In the genomic region with DNA sequence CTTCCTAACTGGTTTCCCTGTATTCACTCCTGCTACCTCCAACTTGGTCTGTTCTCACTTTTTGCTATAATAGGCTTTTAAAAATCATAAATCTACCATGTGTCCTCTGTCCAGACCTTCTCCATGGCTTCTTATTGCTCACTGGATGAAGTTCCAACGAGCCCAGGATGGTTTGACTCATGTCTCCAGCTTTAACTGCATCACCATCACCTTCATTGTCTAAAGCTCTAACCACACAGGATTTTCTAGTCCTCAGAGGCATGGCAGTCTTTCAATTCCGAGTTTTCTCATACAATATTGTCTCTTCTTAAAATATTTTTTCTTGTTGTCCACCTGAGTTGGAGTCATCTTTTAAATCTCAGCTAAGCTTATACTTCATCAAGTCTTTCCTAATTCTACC, we compare ENCODE assay signal across 26 cellular contexts.
"Had no signal": no experiment of that assay in that cellular context is flagged by ENCODE, and none has a peak within 500 bp of the region (broad histone marks: within the 10 kb centered on the region; RNA-seq: fewer than 3 reads in every experiment).

No MANE protein-coding gene starts in this region.

- H3K27me3 Mint-ChIP-seq: activated CD8-positive, alpha-beta memory T cell treated with anti-CD3 and anti-CD28 coated beads, Interleukin-2, amount 10 ng/mL, durations not matched to agents 7 days and 5 days; activated naive CD4-positive, alpha-beta T cell treated with anti-CD3 and anti-CD28 coated beads, Interleukin-2, amount 10 ng/mL, durations not matched to agents 7 days and 5 days; central memory CD8-positive, alpha-beta T cell; stimulated activated naive B cell treated with anti-CD40 and anti-IgM and Interleukin-4, amounts not matched to agents 10 μg/mL and 1 μg/mL and 100 μg/mL, for 72 hours had no signal

- DNase-seq: activated CD8-positive, alpha-beta memory T cell treated with anti-CD3 and anti-CD28 coated beads, Interleukin-2, amount 10 ng/mL, durations not matched to agents 7 days and 5 days; activated CD8-positive, alpha-beta T cell treated with anti-CD3 and anti-CD28 coated beads, Interleukin-2, amount 10 ng/mL, durations not matched to agents 7 days and 5 days; activated gamma-delta T cell; activated naive CD4-positive, alpha-beta T cell treated with anti-CD3 and anti-CD28 coated beads, Interleukin-2, amount 10 ng/mL, durations not matched to agents 7 days and 5 days; activated T-cell treated with anti-CD3 and anti-CD28 coated beads for 4 hours; anterior cingulate cortex; effector CD8-positive, alpha-beta T cell; erythroblast; foreskin fibroblast; heart left ventricle; hypothalamus; immature natural killer cell; kidney; left colon; mammary epithelial cell; posterior cingulate gyrus; right cardiac atrium; stimulated activated CD4-positive, alpha-beta T cell treated with anti-CD3 and anti-CD28 coated beads, Interleukin-15, amount 100 ng/mL, for 24 hours; stimulated activated CD4-positive, alpha-beta T cell treated with anti-CD3 and anti-CD28 coated beads, Interleukin-2, amount 100 ng/mL, for 24 hours; stimulated activated naive B cell treated with anti-CD40 and anti-IgM and Interleukin-4, amounts not matched to agents 10 μg/mL and 1 μg/mL and 100 μg/mL, for 72 hours; stomach; SW 1271; T-helper 2 cell; thyroid gland; upper lobe of right lung had no signal

- H3K36me3 ChIP-seq: stomach, thyroid gland, upper lobe of right lung had no signal

- ATAC-seq: activated CD8-positive, alpha-beta memory T cell treated with anti-CD3 and anti-CD28 coated beads, Interleukin-2, amount 10 ng/mL, durations not matched to agents 7 days and 5 days; activated CD8-positive, alpha-beta T cell treated with anti-CD3 and anti-CD28 coated beads, Interleukin-2, amount 10 ng/mL, durations not matched to agents 7 days and 5 days; left colon; right cardiac atrium; stimulated activated naive B cell treated with anti-CD40 and anti-IgM and Interleukin-4, amounts not matched to agents 10 μg/mL and 1 μg/mL and 100 μg/mL, for 72 hours had no signal

- H3K27ac ChIP-seq: stomach, thyroid gland, upper lobe of right lung had no signal

- H3K27me3 ChIP-seq: heart left ventricle, stomach, thyroid gland, upper lobe of right lung had no signal

- H3K27ac Mint-ChIP-seq: activated CD8-positive, alpha-beta memory T cell treated with anti-CD3 and anti-CD28 coated beads, Interleukin-2, amount 10 ng/mL, durations not matched to agents 7 days and 5 days; activated CD8-positive, alpha-beta T cell treated with anti-CD3 and anti-CD28 coated beads, Interleukin-2, amount 10 ng/mL, durations not matched to agents 7 days and 5 days; stimulated activated naive B cell treated with anti-CD40 and anti-IgM and Interleukin-4, amounts not matched to agents 10 μg/mL and 1 μg/mL and 100 μg/mL, for 72 hours had no signal

- H3K9me3 ChIP-seq: stomach, thyroid gland, upper lobe of right lung had no signal

- H3K4me3 Mint-ChIP-seq: activated CD8-positive, alpha-beta memory T cell treated with anti-CD3 and anti-CD28 coated beads, Interleukin-2, amount 10 ng/mL, durations not matched to agents 7 days and 5 days; activated CD8-positive, alpha-beta T cell treated with anti-CD3 and anti-CD28 coated beads, Interleukin-2, amount 10 ng/mL, durations not matched to agents 7 days and 5 days; activated naive CD4-positive, alpha-beta T cell treated with anti-CD3 and anti-CD28 coated beads, Interleukin-2, amount 10 ng/mL, durations not matched to agents 7 days and 5 days; central memory CD8-positive, alpha-beta T cell; stimulated activated naive B cell treated with anti-CD40 and anti-IgM and Interleukin-4, amounts not matched to agents 10 μg/mL and 1 μg/mL and 100 μg/mL, for 72 hours had no signal

- H3K9me3 Mint-ChIP-seq: central memory CD8-positive, alpha-beta T cell; immature natural killer cell had no signal

- H3K4me3 ChIP-seq: heart left ventricle, stomach, thyroid gland, upper lobe of right lung had no signal
